ENCODE assay signal across 1 cellular context in the genomic region with DNA sequence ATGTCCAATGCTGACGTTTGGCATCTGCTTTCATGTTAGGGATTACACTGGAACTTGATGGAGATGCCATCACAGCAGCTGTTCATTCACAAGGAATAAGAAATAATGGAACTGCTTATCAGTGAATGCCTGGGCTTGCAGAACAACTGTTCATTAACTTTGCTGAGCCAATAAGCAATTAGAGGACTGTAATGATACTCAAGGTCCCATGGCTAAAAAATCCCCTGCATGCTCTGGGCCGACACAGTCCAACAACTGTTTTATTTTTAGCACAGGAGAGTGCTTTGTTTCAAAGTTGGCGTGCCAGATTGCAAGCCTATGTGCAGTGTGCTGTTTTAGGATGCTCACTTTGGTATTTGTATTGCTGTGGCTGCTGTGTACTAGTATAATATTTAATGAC.
TF ChIP-seq lines count a peak whose summit lies in the region.

No MANE protein-coding gene starts in this region.

TF ChIP-seq in WTC11, 78 proteins besides CTCF, POLR2A, EP300 and RAD21 (continued from another document):
- TF ChIP-seq, protein P1, sequence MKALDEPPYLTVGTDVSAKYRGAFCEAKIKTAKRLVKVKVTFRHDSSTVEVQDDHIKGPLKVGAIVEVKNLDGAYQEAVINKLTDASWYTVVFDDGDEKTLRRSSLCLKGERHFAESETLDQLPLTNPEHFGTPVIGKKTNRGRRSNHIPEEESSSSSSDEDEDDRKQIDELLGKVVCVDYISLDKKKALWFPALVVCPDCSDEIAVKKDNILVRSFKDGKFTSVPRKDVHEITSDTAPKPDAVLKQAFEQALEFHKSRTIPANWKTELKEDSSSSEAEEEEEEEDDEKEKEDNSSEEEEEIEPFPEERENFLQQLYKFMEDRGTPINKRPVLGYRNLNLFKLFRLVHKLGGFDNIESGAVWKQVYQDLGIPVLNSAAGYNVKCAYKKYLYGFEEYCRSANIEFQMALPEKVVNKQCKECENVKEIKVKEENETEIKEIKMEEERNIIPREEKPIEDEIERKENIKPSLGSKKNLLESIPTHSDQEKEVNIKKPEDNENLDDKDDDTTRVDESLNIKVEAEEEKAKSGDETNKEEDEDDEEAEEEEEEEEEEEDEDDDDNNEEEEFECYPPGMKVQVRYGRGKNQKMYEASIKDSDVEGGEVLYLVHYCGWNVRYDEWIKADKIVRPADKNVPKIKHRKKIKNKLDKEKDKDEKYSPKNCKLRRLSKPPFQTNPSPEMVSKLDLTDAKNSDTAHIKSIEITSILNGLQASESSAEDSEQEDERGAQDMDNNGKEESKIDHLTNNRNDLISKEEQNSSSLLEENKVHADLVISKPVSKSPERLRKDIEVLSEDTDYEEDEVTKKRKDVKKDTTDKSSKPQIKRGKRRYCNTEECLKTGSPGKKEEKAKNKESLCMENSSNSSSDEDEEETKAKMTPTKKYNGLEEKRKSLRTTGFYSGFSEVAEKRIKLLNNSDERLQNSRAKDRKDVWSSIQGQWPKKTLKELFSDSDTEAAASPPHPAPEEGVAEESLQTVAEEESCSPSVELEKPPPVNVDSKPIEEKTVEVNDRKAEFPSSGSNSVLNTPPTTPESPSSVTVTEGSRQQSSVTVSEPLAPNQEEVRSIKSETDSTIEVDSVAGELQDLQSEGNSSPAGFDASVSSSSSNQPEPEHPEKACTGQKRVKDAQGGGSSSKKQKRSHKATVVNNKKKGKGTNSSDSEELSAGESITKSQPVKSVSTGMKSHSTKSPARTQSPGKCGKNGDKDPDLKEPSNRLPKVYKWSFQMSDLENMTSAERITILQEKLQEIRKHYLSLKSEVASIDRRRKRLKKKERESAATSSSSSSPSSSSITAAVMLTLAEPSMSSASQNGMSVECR (CRISPR knock-in tag; IDR thresholded peaks at IDR 0.05; ENCODE audit: borderline replicate concordance): no peak
